ENCODE assay signal across 8 cellular contexts in the genomic region with DNA sequence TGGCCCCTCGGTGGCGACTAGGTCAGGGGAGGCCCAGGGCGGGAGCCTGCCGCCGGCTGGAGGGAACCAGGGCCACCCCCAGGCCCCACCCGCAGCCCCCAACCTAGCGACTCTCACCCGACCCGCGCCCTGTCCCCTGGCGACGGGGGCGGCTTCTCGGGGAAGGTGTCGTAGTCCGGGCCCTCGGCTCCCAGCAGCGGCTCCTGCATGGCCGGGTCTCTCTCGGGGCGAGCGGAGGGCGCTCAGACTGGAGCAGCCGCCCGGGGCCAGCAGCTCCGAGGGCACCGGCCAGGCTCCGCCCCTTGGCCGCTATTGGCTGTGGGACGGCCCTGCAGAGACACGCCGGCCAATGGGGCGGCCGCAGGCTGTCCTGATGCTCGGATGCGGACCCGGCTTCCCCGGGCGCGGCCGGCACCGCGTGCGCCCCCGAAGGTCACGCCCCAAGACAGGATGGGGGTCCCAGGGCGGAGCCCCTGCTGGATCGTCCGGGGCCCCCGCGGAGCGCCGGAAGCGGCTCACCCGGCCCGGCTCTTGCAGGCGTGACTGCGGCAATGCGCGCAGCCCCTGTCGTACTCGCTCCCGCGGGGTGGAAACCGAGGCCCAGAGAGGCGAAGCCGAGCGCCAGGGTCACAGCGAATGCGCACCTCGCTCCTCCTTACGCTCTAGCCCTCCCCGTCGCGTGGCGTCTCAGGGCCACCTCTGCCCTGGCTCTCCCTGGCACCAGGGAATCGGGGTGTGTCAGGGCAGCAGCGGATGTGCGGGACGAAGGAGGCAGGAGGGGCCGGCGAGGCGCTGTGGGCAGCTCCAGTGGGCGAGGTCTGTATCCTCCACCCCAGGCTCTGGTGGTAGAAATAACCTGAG. TPM values are rescaled to one million over a fixed set of nuclear protein-coding genes. Genes with fewer than 3 reads are reported as not detected.
DNase-seq lines count a peak whose midpoint lies in the region; ATAC-seq, FAIRE-seq and TF ChIP-seq lines count a peak whose summit lies in the region.

A gene with protein sequence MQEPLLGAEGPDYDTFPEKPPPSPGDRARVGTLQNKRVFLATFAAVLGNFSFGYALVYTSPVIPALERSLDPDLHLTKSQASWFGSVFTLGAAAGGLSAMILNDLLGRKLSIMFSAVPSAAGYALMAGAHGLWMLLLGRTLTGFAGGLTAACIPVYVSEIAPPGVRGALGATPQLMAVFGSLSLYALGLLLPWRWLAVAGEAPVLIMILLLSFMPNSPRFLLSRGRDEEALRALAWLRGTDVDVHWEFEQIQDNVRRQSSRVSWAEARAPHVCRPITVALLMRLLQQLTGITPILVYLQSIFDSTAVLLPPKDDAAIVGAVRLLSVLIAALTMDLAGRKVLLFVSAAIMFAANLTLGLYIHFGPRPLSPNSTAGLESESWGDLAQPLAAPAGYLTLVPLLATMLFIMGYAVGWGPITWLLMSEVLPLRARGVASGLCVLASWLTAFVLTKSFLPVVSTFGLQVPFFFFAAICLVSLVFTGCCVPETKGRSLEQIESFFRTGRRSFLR (minus strand): TSS at position 249 of the 861 bp plus-strand sequence. CDS start 40 bp downstream, at position 209.

- TF ChIP-seq CTCF in HL-60 (IDR thresholded peaks at IDR 0.05; ENCODE audit: insufficient read depth, low read length) (no peak), endothelial cell of umbilical vein (IDR thresholded peaks at IDR 0.05; ENCODE audit: extremely low read depth in 1 of 2, insufficient read depth in 1 of 2, low read depth in 1 of 2, low read length in 2 of 2) (no peak), mesothelial cell of epicardium (IDR thresholded peaks at IDR 0.05; ENCODE audit: unreplicated experiment) (no peak)

- TF ChIP-seq POLR2A in endothelial cell of umbilical vein (IDR thresholded peaks at IDR 0.05; ENCODE audit: low read depth, low read length) = peak; percentile 72

- peaks cover 10% of the 10 kb centered on the region for H3K27me3 Mint-ChIP-seq in mesothelial cell of epicardium (ENCODE audit: low read depth)

- peak within 1 kb of the TSS; percentile 48 for H3K4me2 ChIP-seq in endothelial cell of umbilical vein (ENCODE audit: insufficient read depth, low read length)

- ATAC-seq in GM19467 (IDR thresholded peaks at IDR 0.05; ENCODE audit: unreplicated experiment) = peak; percentile 87

- no peaks in the 10 kb centered on the region for H4K20me1 ChIP-seq in endothelial cell of umbilical vein (replicated peaks; ENCODE audit: control insufficient read depth, extremely low read depth, insufficient read depth, low read length)

- peak within 1 kb of the TSS; percentile 59 for H2AFZ ChIP-seq in endothelial cell of umbilical vein (ENCODE audit: low read depth, low read length)

- no peak within 1 kb of the TSS for H3K27ac Mint-ChIP-seq in mesothelial cell of epicardium

- no peaks in the 10 kb centered on the region for H3K9me3 ChIP-seq in NT2/D1 (ENCODE audit: insufficient read depth, low read length)
- no peaks in the 10 kb centered on the region for H3K9me3 ChIP-seq in endothelial cell of umbilical vein (replicated peaks; ENCODE audit: control insufficient read depth, insufficient read depth, low read length)

- H3K9ac ChIP-seq in NT2/D1 (ENCODE audit: insufficient read length, low read depth) = peak within 1 kb of the TSS; percentile 83
- H3K9ac ChIP-seq in endothelial cell of umbilical vein (replicated peaks; ENCODE audit: extremely low read depth, insufficient read depth, low read length) = peak within 1 kb of the TSS; percentile 84

- H3K27me3 ChIP-seq in HL-60 (ENCODE audit: insufficient read depth, poor library complexity, severe bottlenecking) (peaks cover 12% of the 10 kb centered on the region), NT2/D1 (ENCODE audit: insufficient read depth, insufficient read length) (peaks cover 12% of the 10 kb centered on the region), endothelial cell of umbilical vein (ENCODE audit: control insufficient read depth in 2 of 2, insufficient read depth in 2 of 2, low read length in 2 of 2) (no peaks in the 10 kb centered on the region)

- H3K36me3 Mint-ChIP-seq in mesothelial cell of epicardium = no peaks in the 10 kb centered on the region

- H3K4me1 ChIP-seq in NT2/D1 (ENCODE audit: insufficient read depth, insufficient read length) = peaks cover 14% of the 10 kb centered on the region
- H3K4me1 ChIP-seq in endothelial cell of umbilical vein (ENCODE audit: control insufficient read depth, extremely low read depth, insufficient read depth, low read length) = peaks cover 6% of the 10 kb centered on the region

- no TSS peak for BruUV-seq in endothelial cell of umbilical vein (replicated peaks; lab: Mats Ljungman, UMichigan)

- H3K4me3 Mint-ChIP-seq in mesothelial cell of epicardium = peak within 1 kb of the TSS; percentile 54

- intact Hi-C loops in endothelial cell of umbilical vein (cut with micrococcal nuclease) = loop anchor here (1.0 to 2.0 kb wide), 3 partner anchors 20 to 122 kb away; a partner anchor contains a TSS

- DNase-seq in COLO829 (ENCODE audit: low spot score) (peak; percentile 82), HL-60 (ENCODE audit: low read depth in 1 of 2, low spot score in 1 of 2) (peak; percentile 32 to 66), NT2/D1 (ENCODE audit: low read depth, low spot score) (peak; percentile 75), endothelial cell of umbilical vein (ENCODE audit: low read depth, low spot score) (peak; percentile 78), mesothelial cell of epicardium (ENCODE audit: low spot score in 2 of 2, unreplicated experiment in 2 of 2) (peak; percentile 79 to 83)
- peak; percentile 83 for DNase-seq in activated CD8-positive, alpha-beta memory T cell treated with anti-CD3 and anti-CD28 coated beads, Interleukin-2, amount 50 U/mL, for 4 hours
- peak; percentile 69 for DNase-seq in stimulated activated CD8-positive, alpha-beta memory T cell treated with anti-CD3 and anti-CD28 coated beads, Interleukin-15, amount 100 ng/mL, for 24 hours (ENCODE audit: low read depth)

- dilution Hi-C loops in endothelial cell of umbilical vein (cut with MboI; ENCODE audit: extremely low pct_ligation_motif_present, low sequenced_read_pairs) = no loop called here

- H3K4me3 ChIP-seq in HL-60 (replicated peaks; ENCODE audit: insufficient read depth, low read length) (peak within 1 kb of the TSS; percentile 63), NT2/D1 (ENCODE audit: insufficient read length, low read depth) (peak within 1 kb of the TSS; percentile 71), endothelial cell of umbilical vein (replicated peaks in 1 of 3; ENCODE audit: insufficient read depth in 1 of 3, low read depth in 1 of 3, low read length in 3 of 3) (peak within 1 kb of the TSS; percentile 50 to 73 (median 69))

- CTCF ChIA-PET in endothelial cell of umbilical vein (lab: Charles Lee) = interaction anchor here (0.8 to 2.1 kb wide), 6 partner anchors 8 to 293 kb away, joined by 3 to 10 read pairs (median 4); no protein-coding TSS in a partner anchor

- POLR2A ChIA-PET in endothelial cell of umbilical vein (lab: Charles Lee) = interaction anchor here (0.5 to 2.7 kb wide), 4 partner anchors 19 to 289 kb away, joined by 3 to 8 read pairs (median 4); a partner anchor contains a TSS

- H3K79me2 ChIP-seq in endothelial cell of umbilical vein (ENCODE audit: control insufficient read depth, insufficient read depth, low read length) = peaks cover 8% of the 10 kb centered on the region

- no peaks in the 10 kb centered on the region for H3K9me1 ChIP-seq in endothelial cell of umbilical vein (replicated peaks; ENCODE audit: control insufficient read depth, extremely low read depth, insufficient read depth, low read length)

- no peak within 1 kb of the TSS for H3K27ac ChIP-seq in HL-60 (replicated peaks)
- peak within 1 kb of the TSS; percentile 52 for H3K27ac ChIP-seq in endothelial cell of umbilical vein (ENCODE audit: insufficient read depth, low read depth, low read length)

- H3K4me1 Mint-ChIP-seq in mesothelial cell of epicardium = peaks cover 7% of the 10 kb centered on the region

- H3K9me3 Mint-ChIP-seq in mesothelial cell of epicardium = no peaks in the 10 kb centered on the region

- H3K36me3 ChIP-seq in NT2/D1 (ENCODE audit: insufficient read depth, insufficient read length, low read length) (peaks cover 35% of the 10 kb centered on the region), endothelial cell of umbilical vein (ENCODE audit: control insufficient read depth in 2 of 2, extremely low read depth in 1 of 2, insufficient read depth in 2 of 2, low read length in 2 of 2) (peaks cover 3 to 18% of the 10 kb centered on the region in 2 experiments)

- FAIRE-seq in endothelial cell of umbilical vein (lab: Jason Lieb, UNC) = peak; percentile 95

TF ChIP-seq in endothelial cell of umbilical vein, 7 proteins besides CTCF, POLR2A, EP300 and RAD21:
- no peak for TF ChIP-seq FOS (IDR thresholded peaks at IDR 0.05; ENCODE audit: borderline replicate concordance, insufficient read depth, low read length)
- TF ChIP-seq JUN (IDR thresholded peaks at IDR 0.05; ENCODE audit: borderline replicate concordance, insufficient read depth, insufficient read length, low read depth) = no peak
- TF ChIP-seq MYC (IDR thresholded peaks at IDR 0.05; ENCODE audit: low read depth, low read length) = no peak
- TF ChIP-seq, protein P1, sequence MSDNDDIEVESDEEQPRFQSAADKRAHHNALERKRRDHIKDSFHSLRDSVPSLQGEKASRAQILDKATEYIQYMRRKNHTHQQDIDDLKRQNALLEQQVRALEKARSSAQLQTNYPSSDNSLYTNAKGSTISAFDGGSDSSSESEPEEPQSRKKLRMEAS (IDR thresholded peaks at IDR 0.05; ENCODE audit: insufficient read depth, insufficient read length) = no peak
- peak; percentile 89 for TF ChIP-seq POLR2AphosphoS5 (IDR thresholded peaks at IDR 0.05; ENCODE audit: insufficient read depth, low read depth, low read length)
- TF ChIP-seq EZH2 (IDR thresholded peaks at IDR 0.05; ENCODE audit: borderline replicate concordance, low read depth, low read length, severe bottlenecking) = no peak
- no peak for TF ChIP-seq GATA2 (IDR thresholded peaks at IDR 0.05; ENCODE audit: insufficient read depth, insufficient read length, low read depth, low read length)

RNA-seq across cellular contexts. Expression of the gene that starts here (rescaled TPM):
- total RNA-seq in endothelial cell of umbilical vein (35.7 and 39.0 TPM in 2 replicates), mesothelial cell of epicardium (8.2 to 9.0 TPM (median 8.2 TPM) in 3 replicates)
- 39.6 and 56.1 TPM in 2 replicates for polyA plus RNA-seq in endothelial cell of umbilical vein
- polyA plus RNA-seq in endothelial cell of umbilical vein (2011; cell fraction: cytosol; rRNA removed) = 22.2 and 35.3 TPM in 2 replicates
- 30.6 and 37.6 TPM in 2 replicates for polyA plus RNA-seq in endothelial cell of umbilical vein (2011; cell fraction: nucleus; rRNA removed)
- 28.1 and 30.1 TPM in 2 replicates for polyA plus RNA-seq in endothelial cell of umbilical vein (2012)
- polyA minus RNA-seq in endothelial cell of umbilical vein = 28.7 and 32.0 TPM in 2 replicates
- 19.4 TPM for polyA minus RNA-seq in endothelial cell of umbilical vein (2011; cell fraction: cytosol; rRNA and poly(A)+ RNA removed)
- polyA minus RNA-seq in endothelial cell of umbilical vein (2011; cell fraction: nucleus; rRNA and poly(A)+ RNA removed) = 23.5 and 30.4 TPM in 2 replicates
